Comparison of ENCODE assay signal across 28 cellular contexts in the genomic region with DNA sequence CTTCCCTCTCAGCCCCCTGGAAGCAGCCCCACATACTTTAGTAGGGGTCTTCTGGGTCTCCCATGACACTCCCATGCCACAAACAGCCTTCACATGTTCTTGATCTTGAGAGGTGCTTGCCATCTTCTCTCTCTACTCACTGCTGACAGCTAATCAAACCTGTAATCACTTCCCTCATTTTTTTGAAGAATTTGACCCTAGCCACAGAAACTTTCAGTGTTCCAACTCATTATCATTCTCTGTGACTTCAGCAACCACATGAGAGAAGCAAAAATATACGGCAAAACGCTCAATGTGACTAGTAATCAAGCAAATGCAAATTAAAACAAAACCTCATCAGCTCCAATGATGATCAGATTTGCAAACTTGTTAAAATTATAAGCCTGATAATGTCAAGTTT. TPM values are rescaled to one million over a fixed set of nuclear protein-coding genes. Genes with fewer than 3 reads are reported as not detected.
DNase-seq lines count a peak whose midpoint lies in the region; ATAC-seq, FAIRE-seq and TF ChIP-seq lines count a peak whose summit lies in the region.
"Had no signal": no experiment of that assay in that cellular context is flagged by ENCODE, and none has a peak within 500 bp of the region (broad histone marks: within the 10 kb centered on the region; RNA-seq: fewer than 3 reads in every experiment).

No MANE protein-coding gene starts in this region.

- H3K4me2 ChIP-seq in MM.1S (ENCODE audit: low read depth, low read length) (peak overlapping the region; percentile 48), GM12878 (ENCODE audit: control insufficient read depth, insufficient read depth) (no peak overlapping the region), smooth muscle cell (no peak overlapping the region)

- TF ChIP-seq RAD21 in GM12878 (IDR thresholded peaks at IDR 0.05; ENCODE audit: insufficient read depth, low read depth, low read length), result no peak

- H3K79me2 ChIP-seq in MM.1S (ENCODE audit: low read length) (no peaks in the 10 kb centered on the region), GM12878 (ENCODE audit: control insufficient read depth, insufficient read depth, low read length) (no peaks in the 10 kb centered on the region), smooth muscle cell (ENCODE audit: low read depth) (no peaks in the 10 kb centered on the region)

- peak; percentile 72 for FAIRE-seq in GM12878 (lab: Jason Lieb, UNC)
- no peak for FAIRE-seq in H54 (lab: Jason Lieb, UNC)
- FAIRE-seq: A204.1, frontal cortex, G401.6 had no signal

- CTCF ChIA-PET in GM12878 (lab: Yijun Ruan, JAX), result no interaction called here

- peak overlapping the region; percentile 41 for H3K4me3 Mint-ChIP-seq in activated CD4-positive, alpha-beta T cell treated with anti-CD3 and anti-CD28 coated beads, Interleukin-2, amount 10 ng/mL, durations not matched to agents 24 days and 14 days
- H3K4me3 Mint-ChIP-seq: activated T-helper 17 cell treated with anti-CD3 and anti-CD28 coated beads, Interleukin-2, amount 50 U/mL, for 72 hours; endodermal cell; naive B cell; type B pancreatic cell had no signal

- in situ Hi-C loops in GM12878 (cut with MboI), result no loop called here

- no peaks in the 10 kb centered on the region for H3K9me2 ChIP-seq in MM.1S (replicated peaks; ENCODE audit: insufficient read depth, low read length)

- BruUV-seq in GM12878 (replicated peaks; lab: Mats Ljungman, UMichigan), result no TSS peak

- H3K36me3 ChIP-seq in MM.1S (replicated peaks; ENCODE audit: insufficient read depth, low read length), result no peaks in the 10 kb centered on the region
- H3K36me3 ChIP-seq in GM12878 (ENCODE audit: control insufficient read depth in 2 of 2, insufficient read depth in 2 of 2, low read length in 1 of 2), result no peaks in the 10 kb centered on the region
- H3K36me3 ChIP-seq in smooth muscle cell (ENCODE audit: low read depth), result no peaks in the 10 kb centered on the region
- H3K36me3 ChIP-seq: BE2C, left ventricle myocardium inferior had no signal

- H3F3A ChIP-seq in MM.1S (ENCODE audit: insufficient read depth, low read length), result peaks cover 9% of the 10 kb centered on the region; the same call in 1 of the 2 replicates
- H3F3A ChIP-seq in smooth muscle cell (ENCODE audit: low read depth), result no peaks in the 10 kb centered on the region

- RAD21 ChIA-PET in GM12878 (lab: Charles Lee; ENCODE audit: unreplicated experiment), result no interaction called here

- peaks cover 7% of the 10 kb centered on the region for H3K4me1 Mint-ChIP-seq in activated CD4-positive, alpha-beta T cell treated with anti-CD3 and anti-CD28 coated beads, Interleukin-2, amount 10 ng/mL, durations not matched to agents 24 days and 14 days
- H3K4me1 Mint-ChIP-seq: activated T-helper 17 cell treated with anti-CD3 and anti-CD28 coated beads, Interleukin-2, amount 50 U/mL, for 72 hours had no signal

- H2AFZ ChIP-seq in MM.1S (ENCODE audit: low read length), result no peak overlapping the region
- no peak overlapping the region for H2AFZ ChIP-seq in GM12878 (ENCODE audit: control insufficient read depth, low read depth, low read length)
- H2AFZ ChIP-seq in smooth muscle cell (ENCODE audit: low read depth), result peak overlapping the region; percentile 50

- H3K4me3 ChIP-seq in MM.1S (ENCODE audit: low read length) (peak overlapping the region; percentile 2; the same call in 1 of the 2 replicates), GM12878 (no peak overlapping the region), smooth muscle cell (no peak overlapping the region)
- H3K4me3 ChIP-seq: left ventricle myocardium inferior had no signal

- 2% methylated on average over 2 of the region's 2 CpGs for WGBS in GM12878 (ENCODE audit: insufficient coverage, insufficient replicate concordance, low lambda C conversion rate, missing lambda C conversion rate)
- 75% methylated on average over 2 of the region's 2 CpGs for WGBS in smooth muscle cell (ENCODE audit: low lambda C conversion rate)

- H3K27ac Mint-ChIP-seq in activated CD4-positive, alpha-beta T cell treated with anti-CD3 and anti-CD28 coated beads, Interleukin-2, amount 10 ng/mL, durations not matched to agents 24 days and 14 days, result peak overlapping the region; percentile 75
- H3K27ac Mint-ChIP-seq: activated T-helper 17 cell treated with anti-CD3 and anti-CD28 coated beads, Interleukin-2, amount 50 U/mL, for 72 hours; endodermal cell; type B pancreatic cell had no signal

- POLR2A ChIA-PET in GM12878 (lab: Charles Lee), result no interaction called here

- SMC1A ChIA-PET in GM12878 (lab: Charles Lee; ENCODE audit: uncharacterized antibody, unreplicated experiment), result no interaction called here

- no peak overlapping the region for H3K9ac ChIP-seq in MM.1S (ENCODE audit: low read length)
- no peak overlapping the region for H3K9ac ChIP-seq in GM12878 (ENCODE audit: control insufficient read depth, insufficient read depth, low read length)
- H3K9ac ChIP-seq in smooth muscle cell (ENCODE audit: low read depth), result no peak overlapping the region

- H3K27ac ChIP-seq in MM.1S (ENCODE audit: low read length), result peak overlapping the region; percentile 7; the same call in 1 of the 2 replicates
- H3K27ac ChIP-seq in GM12878 (ENCODE audit: control insufficient read depth, insufficient read depth), result no peak overlapping the region
- H3K27ac ChIP-seq in smooth muscle cell (ENCODE audit: low read depth), result peak overlapping the region; percentile 23
- H3K27ac ChIP-seq: left ventricle myocardium inferior, VCaP had no signal

- peaks cover 15% of the 10 kb centered on the region for H3K4me1 ChIP-seq in MM.1S (ENCODE audit: low read length)
- no peaks in the 10 kb centered on the region for H3K4me1 ChIP-seq in GM12878 (ENCODE audit: control insufficient read depth, insufficient read depth, low read length)
- no peaks in the 10 kb centered on the region for H3K4me1 ChIP-seq in smooth muscle cell (ENCODE audit: low read depth)
- H3K4me1 ChIP-seq: BE2C, left ventricle myocardium inferior had no signal

- peaks cover 14% of the 10 kb centered on the region for H3K27me3 Mint-ChIP-seq in activated CD4-positive, alpha-beta T cell treated with anti-CD3 and anti-CD28 coated beads, Interleukin-2, amount 10 ng/mL, durations not matched to agents 24 days and 14 days
- H3K27me3 Mint-ChIP-seq: naive B cell, type B pancreatic cell had no signal

- H3K36me3 Mint-ChIP-seq in activated CD4-positive, alpha-beta T cell treated with anti-CD3 and anti-CD28 coated beads, Interleukin-2, amount 10 ng/mL, durations not matched to agents 24 days and 14 days (ENCODE audit: low read depth), result no peaks in the 10 kb centered on the region
- H3K36me3 Mint-ChIP-seq: activated naive CD4-positive, alpha-beta T cell treated with anti-CD3 and anti-CD28 coated beads, Interleukin-2, amount 50 U/mL, for 72 hours; naive B cell; type B pancreatic cell had no signal

- ATAC-seq in GM12878 (no peak), GM18520 (IDR thresholded peaks at IDR 0.05; ENCODE audit: unreplicated experiment) (no peak)
- ATAC-seq: activated T-helper 17 cell treated with anti-CD3 and anti-CD28 coated beads, Interleukin-2, amount 50 U/mL, for 72 hours; esophagus mucosa had no signal

- no peak for DNase-seq in activated CD4-positive, alpha-beta T cell treated with anti-CD3 and anti-CD28 coated beads, Interleukin-2, amount 10 ng/mL, durations not matched to agents 24 days and 14 days
- no peak for DNase-seq in activated CD4-positive, alpha-beta T cell treated with anti-CD3 and anti-CD28 coated beads, Interleukin-2, amount 50 U/mL, for 4 hours
- DNase-seq in MM.1S (peak; percentile 73), GM12878 (ENCODE audit: low read depth, low spot score) (no peak), smooth muscle cell (lab: John Stamatoyannopoulos, UW; ENCODE audit: unreplicated experiment) (no peak), H54 (ENCODE audit: insufficient read length, low spot score) (no peak), dermis blood vessel endothelial cell (no peak)
- DNase-seq: activated CD4-positive, alpha-beta T cell treated with anti-CD3 and anti-CD28 coated beads, Interleukin-2, amount 50 U/mL, for 1 hour; BE2C; caudate nucleus; DMS53; endodermal cell; hippocampal formation; left ventricle myocardium inferior; naive B cell; NCI-H1436 treated with DMSO at 0.1 percent for 48 hours; T-helper 9 cell had no signal

- H3K9me3 ChIP-seq in MM.1S (replicated peaks; ENCODE audit: insufficient read depth, low read length) (no peaks in the 10 kb centered on the region), GM12878 (replicated peaks; ENCODE audit: control insufficient read depth, insufficient read depth, low read length) (no peaks in the 10 kb centered on the region), smooth muscle cell (replicated peaks; ENCODE audit: low read depth) (no peaks in the 10 kb centered on the region)
- H3K9me3 ChIP-seq: BE2C, left ventricle myocardium inferior had no signal

- intact Hi-C loops in activated CD4-positive, alpha-beta T cell treated with anti-CD3 and anti-CD28 coated beads, Interleukin-2, amount 10 ng/mL, durations not matched to agents 24 days and 14 days (cut with micrococcal nuclease), result no loop called here
- intact Hi-C loops in GM12878 (cut with micrococcal nuclease; ENCODE audit: unreplicated experiment), result no loop called here

- H3K27me3 ChIP-seq in MM.1S (replicated peaks; ENCODE audit: insufficient read depth, low read length), result no peaks in the 10 kb centered on the region
- peaks cover 2 to 4% of the 10 kb centered on the region in 2 experiments; a peak in 2 of 4 replicates for H3K27me3 ChIP-seq in GM12878 (replicated peaks in 1 of 2; ENCODE audit: control insufficient read depth in 2 of 2, insufficient read depth in 2 of 2, low read length in 1 of 2)
- H3K27me3 ChIP-seq in smooth muscle cell (ENCODE audit: low read depth), result no peaks in the 10 kb centered on the region
- H3K27me3 ChIP-seq: BE2C had no signal

- TF ChIP-seq POLR2A in GM12878 (IDR thresholded peaks at IDR 0.05; ENCODE audit: low read depth, low read length) (no peak), H54 (IDR thresholded peaks at IDR 0.05; ENCODE audit: low read depth, low read length) (no peak)

- TF ChIP-seq CTCF in MM.1S (IDR thresholded peaks at IDR 0.05; ENCODE audit: low read length) (no peak), GM12878 (IDR thresholded peaks at IDR 0.05 in 2 of 3, conservative IDR thresholded peaks at IDR 0.05 in 1 of 3; ENCODE audit: control insufficient read depth in 2 of 3, extremely low read depth in 1 of 3, insufficient read depth in 1 of 3, low read depth in 3 of 3, low read length in 3 of 3) (no peak), smooth muscle cell (IDR thresholded peaks at IDR 0.05; ENCODE audit: borderline replicate concordance, insufficient read depth, poor library complexity, severe bottlenecking) (no peak)

- no peaks in the 10 kb centered on the region for H4K20me1 ChIP-seq in MM.1S (ENCODE audit: insufficient read depth, low read length)
- H4K20me1 ChIP-seq in GM12878 (ENCODE audit: control insufficient read depth, insufficient read depth), result no peaks in the 10 kb centered on the region
- no peaks in the 10 kb centered on the region for H4K20me1 ChIP-seq in smooth muscle cell (ENCODE audit: low read depth)

- H3K9me3 Mint-ChIP-seq in activated CD4-positive, alpha-beta T cell treated with anti-CD3 and anti-CD28 coated beads, Interleukin-2, amount 10 ng/mL, durations not matched to agents 24 days and 14 days, result no peaks in the 10 kb centered on the region
- H3K9me3 Mint-ChIP-seq: activated naive CD4-positive, alpha-beta T cell treated with anti-CD3 and anti-CD28 coated beads, Interleukin-2, amount 50 U/mL, for 72 hours; activated T-helper 17 cell treated with anti-CD3 and anti-CD28 coated beads, Interleukin-2, amount 50 U/mL, for 72 hours; endodermal cell; naive B cell had no signal

- TF ChIP-seq EP300 in GM12878 (IDR thresholded peaks at IDR 0.05; ENCODE audit: borderline replicate concordance in 1 of 2, control insufficient read depth in 1 of 2, low read depth in 2 of 2, low read length in 2 of 2), result no peak

RNA-seq across cellular contexts. Expression of gene POU2AF2, which starts 38.3 kb away (rescaled TPM):
- total RNA-seq in activated CD4-positive, alpha-beta T cell treated with anti-CD3 and anti-CD28 coated beads, Interleukin-2, amount 10 ng/mL, durations not matched to agents 24 days and 14 days, result 0.44 TPM in 1 of 2 replicates, not detected in the other
- total RNA-seq in GM12878 (2013; cell fraction: nucleolus; rRNA removed), result not detected in 2 replicates
- total RNA-seq in GM12878 (2014; rRNA removed) (not detected in 2 replicates), GM12878 (2014; rRNA removed; fragmentation: Illumina TruSeq; extraction: Trizol) (not detected in 2 replicates), GM12878 (2021) (not detected in 2 replicates), smooth muscle cell (not detected in 2 replicates), dermis blood vessel endothelial cell (not detected in 2 replicates)
- polyA plus RNA-seq in GM12878 (2011; ENCODE audit: low read depth), result not detected
- polyA plus RNA-seq in GM12878 (2011; rRNA removed) (not detected in 2 replicates), GM12878 (2014; fragmentation: Illumina TruSeq; extraction: Trizol) (not detected in 2 replicates), GM12878 (2014; fragmentation: Nextera tagmentation; extraction: Ambion mirVana) (not detected), GM12878 (2014; rRNA removed) (not detected in 2 replicates), GM12878 (2016; fragmentation: Nextera tagmentation; extraction: Ambion mirVana) (not detected), smooth muscle cell (0.39 TPM in 1 of 2 replicates, not detected in the other)
- not detected in 2 replicates for polyA plus RNA-seq in GM12878 (2011; cell fraction: cytosol; rRNA removed)
- not detected in 2 replicates for polyA plus RNA-seq in GM12878 (2011; cell fraction: nucleus; rRNA removed)
- polyA plus RNA-seq in GM12878 (2012), result not detected in 2 replicates
- polyA minus RNA-seq in GM12878 (2011; rRNA and poly(A)+ RNA removed), result not detected in 2 replicates
- not detected in 2 replicates for polyA minus RNA-seq in GM12878 (2011; cell fraction: cytosol; rRNA and poly(A)+ RNA removed)
- not detected in 2 replicates for polyA minus RNA-seq in GM12878 (2011; cell fraction: nucleus; rRNA and poly(A)+ RNA removed)
- total RNA-seq: activated naive CD4-positive, alpha-beta T cell treated with anti-CD3 and anti-CD28 coated beads, Interleukin-2, amount 50 U/mL, for 72 hours; endodermal cell; esophagus mucosa; frontal cortex; left ventricle myocardium inferior; mesenteric fat pad; pulmonary artery endothelial cell had no signal
